In genomic region chr14:65943150-65943549, GRCh38 we compare ENCODE assay signal across 25 cellular contexts.
"Had no signal": no experiment of that assay in that cellular context is flagged by ENCODE, and none has a peak within 500 bp of the region (broad histone marks: within the 10 kb centered on the region; RNA-seq: fewer than 3 reads in every experiment).

No MANE protein-coding gene starts in this region.

- H3K9me3 ChIP-seq: colonic mucosa, esophagus squamous epithelium, gastrocnemius medialis, heart right ventricle, left lung, lower lobe of right lung had no signal

- H3K9me3 Mint-ChIP-seq: dendritic cell treated with granulocyte-macrophage colony-stimulating factor and Interleukin-4, amounts not matched to agents 40 ng/mL and 50 ng/mL, for 4 days; effector memory CD8-positive, alpha-beta T cell; endodermal cell had no signal

- H3K27me3 Mint-ChIP-seq: effector memory CD8-positive, alpha-beta T cell had no signal

- DNase-seq: colonic mucosa; cortex of kidney; effector CD8-positive, alpha-beta T cell; effector memory CD8-positive, alpha-beta T cell; endodermal cell; erythroblast; esophagus squamous epithelium; foreskin fibroblast; foreskin melanocyte; gastrocnemius medialis; glutamatergic neuron; head of caudate nucleus; heart right ventricle; hippocampal formation; left cardiac atrium; left lung; left ventricle myocardium superior; lower lobe of right lung; midbrain had no signal

- FAIRE-seq: endometrium, islet of Langerhans, keratinocyte had no signal

- H3K4me3 ChIP-seq: colonic mucosa, esophagus squamous epithelium, gastrocnemius medialis, heart right ventricle, left lung, lower lobe of right lung had no signal

- H3K27ac Mint-ChIP-seq: dendritic cell treated with granulocyte-macrophage colony-stimulating factor and Interleukin-4, amounts not matched to agents 40 ng/mL and 50 ng/mL, for 4 days; effector memory CD8-positive, alpha-beta T cell; endodermal cell had no signal

- H3K4me1 ChIP-seq: colonic mucosa, esophagus squamous epithelium, gastrocnemius medialis, heart right ventricle, left lung, lower lobe of right lung had no signal

- H3K27ac ChIP-seq: colonic mucosa, epithelial cell of prostate, esophagus squamous epithelium, gastrocnemius medialis, heart right ventricle, left lung, lower lobe of right lung had no signal

- H3K4me3 Mint-ChIP-seq: dendritic cell treated with granulocyte-macrophage colony-stimulating factor and Interleukin-4, amounts not matched to agents 40 ng/mL and 50 ng/mL, for 4 days; effector memory CD8-positive, alpha-beta T cell; endodermal cell had no signal

- H3K27me3 ChIP-seq: colonic mucosa had no signal

- ATAC-seq: effector memory CD8-positive, alpha-beta T cell; esophagus mucosa; gastrocnemius medialis; heart right ventricle; left cardiac atrium; left lung; left ventricle myocardium superior; lower lobe of right lung had no signal

- H3K36me3 ChIP-seq: colonic mucosa, esophagus squamous epithelium, gastrocnemius medialis, heart right ventricle, left lung, lower lobe of right lung had no signal
